Comparison of ENCODE assay signal across 15 cellular contexts in genomic region chrY:24613891-24614290, GRCh38. TPM values are rescaled to one million over a fixed set of nuclear protein-coding genes. Genes with fewer than 3 reads are reported as not detected.
"Had no signal": no experiment of that assay in that cellular context is flagged by ENCODE, and none has a peak within 500 bp of the region (broad histone marks: within the 10 kb centered on the region; RNA-seq: fewer than 3 reads in every experiment).

No MANE protein-coding gene starts in this region.

RNA-seq across cellular contexts. Expression of gene BPY2B, which starts 3.9 kb away (rescaled TPM):
- total RNA-seq: activated B cell treated with CpG ODN at 0.5 μM for 24 hours; activated CD4-positive, alpha-beta memory T cell treated with anti-CD3 and anti-CD28 coated beads for 36 hours; activated CD4-positive, alpha-beta memory T cell treated with anti-CD3 and anti-CD28 coated beads, Interleukin-2, amount 10 ng/mL, durations not matched to agents 7 days and 5 days; activated CD4-positive, alpha-beta T cell treated with anti-CD3 and anti-CD28 coated beads for 36 hours; activated CD4-positive, alpha-beta T cell treated with anti-CD3 and anti-CD28 coated beads, Interleukin-2, amount 10 ng/mL, durations not matched to agents 24 days and 14 days; activated CD4-positive, alpha-beta T cell treated with anti-CD3 and anti-CD28 coated beads, Interleukin-2, amount 10 ng/mL, durations not matched to agents 7 days and 5 days; activated CD8-positive, alpha-beta memory T cell treated with anti-CD3 and anti-CD28 coated beads for 36 hours; activated CD8-positive, alpha-beta memory T cell treated with anti-CD3 and anti-CD28 coated beads, Interleukin-2, amount 10 ng/mL, durations not matched to agents 7 days and 5 days; activated CD8-positive, alpha-beta T cell treated with anti-CD3 and anti-CD28 coated beads for 36 hours; activated CD8-positive, alpha-beta T cell treated with anti-CD3 and anti-CD28 coated beads, Interleukin-2, amount 10 ng/mL, durations not matched to agents 7 days and 5 days; T-cell; T-helper 1 cell treated with Interleukin-12 subunit alpha and Interleukin-12 subunit beta and Interleukin-4 antibody, amounts not matched to agents 30 ng/mL and 1 ng/mL, for 36 hours; T-helper 17 cell; T-helper 2 cell treated with Interferon-gamma antibody and Interleukin-4, amounts not matched to agents 100 ng/mL and 5 ng/mL, for 36 hours; WTC11 had no signal
